Comparison of ENCODE assay signal across 8 cellular contexts in the genomic region with DNA sequence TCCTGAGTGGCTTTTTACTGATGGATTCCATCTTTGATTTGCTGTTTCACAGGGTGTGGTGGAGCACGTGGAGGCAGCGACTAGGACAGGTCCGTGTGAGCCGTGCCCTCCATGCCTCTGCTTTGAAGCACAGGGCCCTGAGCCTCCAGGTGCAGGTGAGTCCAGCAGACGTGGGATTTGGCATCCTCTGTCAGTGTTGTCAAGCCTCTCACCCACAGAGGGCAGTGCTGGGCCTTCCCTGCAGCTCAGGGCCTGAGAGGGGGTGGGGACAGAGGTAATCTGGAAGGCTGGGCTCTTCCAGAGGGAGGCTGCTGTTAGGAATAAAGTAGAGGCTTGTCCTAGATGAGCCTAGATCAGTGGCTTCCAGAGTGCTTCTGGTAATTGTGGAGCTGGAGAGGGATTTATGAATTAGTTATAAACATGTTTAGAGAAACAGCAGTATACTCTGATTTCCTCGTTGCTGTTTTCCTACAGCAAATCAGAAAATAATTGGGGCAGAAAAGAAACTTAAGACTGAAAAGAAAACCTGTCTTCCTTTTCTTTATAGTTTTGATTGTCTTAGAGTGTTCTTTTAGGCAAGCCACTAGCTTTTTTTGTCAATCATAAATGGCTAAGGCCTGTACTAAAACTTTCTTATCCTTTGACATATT.
A peak's percentile ranks its signal among the peaks of the same experiment; 100 is the strongest.
DNase-seq lines count a peak whose midpoint lies in the region; ATAC-seq, FAIRE-seq and TF ChIP-seq lines count a peak whose summit lies in the region.

No MANE protein-coding gene starts in this region.

- no peak for ATAC-seq in GM19328 (IDR thresholded peaks at IDR 0.05; ENCODE audit: unreplicated experiment)

- in situ Hi-C loops in ACHN (cut with HindIII; ENCODE audit: low pct_ligation_motif_present, low pct_unique_long_range_greater_than_20kb, low sequenced_read_pairs) = no loop called here

- no peak for TF ChIP-seq POLR2A in lower leg skin (IDR thresholded peaks at IDR 0.05)

- WGBS in lower leg skin, 2 donors = 29 to 38% methylated on average over 6 of the region's 6 CpGs

- intact Hi-C loops in lower leg skin (cut with DNase I; ENCODE audit: low total_unique reads) = loop anchor here (5.0 kb wide), 1 partner anchor 406 kb away; no protein-coding TSS in a partner anchor

- no peak overlapping the region for H3K4me3 ChIP-seq in lower leg skin (ENCODE audit: low read depth, poor library complexity, severe bottlenecking)

- peak; percentile 84 for FAIRE-seq in GM19239 (lab: Jason Lieb, UNC)

- DNase-seq in ACHN (peak; percentile 75), GM19239 (ENCODE audit: insufficient read length, low spot score) (peak; percentile 26), NCI-H226 (peak; percentile 35), dedifferentiated amniotic fluid mesenchymal stem cell (ENCODE audit: extremely low spot score) (peak; percentile 84), lower leg skin (ENCODE audit: low spot score in 2 of 2) (peak; percentile 30 to 86)
- DNase-seq in activated CD4-positive, alpha-beta T cell treated with anti-CD3 and anti-CD28 coated beads for 4 hours = peak; percentile 39 to 44
- DNase-seq in stimulated activated CD4-positive, alpha-beta T cell treated with anti-CD3 and anti-CD28 coated beads, TNF-alpha, amount 100 ng/mL, for 24 hours (ENCODE audit: low read depth in 3 of 3) = peak; percentile 28 to 61 (median 28)

- no peak for TF ChIP-seq CTCF in lower leg skin (IDR thresholded peaks at IDR 0.05)

Comparison
In these comparisons a context has a peak if more than half of its experiments do, and no peak if none do; other contexts are left out.
1. DNase-seq: peak in every context shown above with its lines; median percentile 84 in dedifferentiated amniotic fluid mesenchymal stem cell; 75 in ACHN; 58 in lower leg skin; 42 in activated CD4-positive, alpha-beta T cell treated with anti-CD3 and anti-CD28 coated beads for 4 hours; 35 in NCI-H226; 28 in stimulated activated CD4-positive, alpha-beta T cell treated with anti-CD3 and anti-CD28 coated beads, TNF-alpha, amount 100 ng/mL, for 24 hours; 26 in GM19239.